In genomic region chr19:19822148-19822429, GRCh38 we compare ENCODE assay signal across 8 cellular contexts. TPM values are rescaled to one million over a fixed set of nuclear protein-coding genes. Genes with fewer than 3 reads are reported as not detected.
DNase-seq lines count a peak whose midpoint lies in the region; ATAC-seq and TF ChIP-seq lines count a peak whose summit lies in the region.

No MANE protein-coding gene starts in this region.

- CTCF ChIA-PET in BJ (lab: Yijun Ruan, JAX), result interaction anchor here (0.6 kb wide), 1 partner anchor 38 kb away, joined by 3 read pairs; no protein-coding TSS in a partner anchor

- H3K4me3 ChIP-seq in BJ (ENCODE audit: low read depth, low read length), result peak overlapping the region; percentile 56

- H3K4me1 Mint-ChIP-seq in dendritic cell treated with granulocyte-macrophage colony-stimulating factor and Interleukin-4, amounts not matched to agents 40 ng/mL and 50 ng/mL, for 4 days (ENCODE audit: low read depth), result peaks cover 8% of the 10 kb centered on the region
- peaks cover 4 to 43% (median 34%) of the 10 kb centered on the region in 4 donors for H3K4me1 Mint-ChIP-seq in naive thymus-derived CD8-positive, alpha-beta T cell

- intact Hi-C loops in dendritic cell treated with granulocyte-macrophage colony-stimulating factor and Interleukin-4, amounts not matched to agents 40 ng/mL and 50 ng/mL, for 4 days (cut with micrococcal nuclease), result loop anchor here (5.0 kb wide), 2 partner anchors 45 to 160 kb away; partner anchors contain the start of genes ATP13A1 and ZNF253

- no peaks in the 10 kb centered on the region for H3K27me3 ChIP-seq in BJ (ENCODE audit: control insufficient read depth, insufficient read depth, low read length)

- no peak for ATAC-seq in naive thymus-derived CD8-positive, alpha-beta T cell
- no peak for ATAC-seq in HG02840 (IDR thresholded peaks at IDR 0.05; ENCODE audit: low FRiP score, unreplicated experiment)
- no peak for ATAC-seq in HG03108 (IDR thresholded peaks at IDR 0.05; ENCODE audit: unreplicated experiment)
- ATAC-seq in GM21737 (IDR thresholded peaks at IDR 0.05; ENCODE audit: unreplicated experiment), result no peak

- no peak for DNase-seq in BJ (ENCODE audit: low read depth)
- peak; percentile 25 for DNase-seq in NCI-H146 (lab: John Stamatoyannopoulos, UW)
- DNase-seq in naive thymus-derived CD8-positive, alpha-beta T cell, result no peak
- no peak for DNase-seq in AG08396 (ENCODE audit: low spot score)

- H3K27me3 Mint-ChIP-seq in dendritic cell treated with granulocyte-macrophage colony-stimulating factor and Interleukin-4, amounts not matched to agents 40 ng/mL and 50 ng/mL, for 4 days, result no peaks in the 10 kb centered on the region
- no peaks in the 10 kb centered on the region for H3K27me3 Mint-ChIP-seq in naive thymus-derived CD8-positive, alpha-beta T cell

- no peaks in the 10 kb centered on the region for H3K36me3 ChIP-seq in BJ (ENCODE audit: control insufficient read depth, insufficient read depth, low read length)

- peaks cover 74% of the 10 kb centered on the region for H3K9me3 Mint-ChIP-seq in dendritic cell treated with granulocyte-macrophage colony-stimulating factor and Interleukin-4, amounts not matched to agents 40 ng/mL and 50 ng/mL, for 4 days
- peaks cover 0 to 41% (median 15%) of the 10 kb centered on the region in 9 donors for H3K9me3 Mint-ChIP-seq in naive thymus-derived CD8-positive, alpha-beta T cell

- peak overlapping the region; percentile 98 for H3K27ac Mint-ChIP-seq in dendritic cell treated with granulocyte-macrophage colony-stimulating factor and Interleukin-4, amounts not matched to agents 40 ng/mL and 50 ng/mL, for 4 days
- peak overlapping the region; percentile 98 to 100 (median 100) for H3K27ac Mint-ChIP-seq in naive thymus-derived CD8-positive, alpha-beta T cell

- H3K36me3 Mint-ChIP-seq in dendritic cell treated with granulocyte-macrophage colony-stimulating factor and Interleukin-4, amounts not matched to agents 40 ng/mL and 50 ng/mL, for 4 days (ENCODE audit: low read depth), result peaks cover 47% of the 10 kb centered on the region
- H3K36me3 Mint-ChIP-seq in naive thymus-derived CD8-positive, alpha-beta T cell, result peaks cover 29 to 40% (median 30%) of the 10 kb centered on the region in 3 donors

- TF ChIP-seq CTCF in BJ (IDR thresholded peaks at IDR 0.05; ENCODE audit: insufficient read depth, low read depth, low read length), result no peak

- peak overlapping the region; percentile 76 for H3K4me3 Mint-ChIP-seq in dendritic cell treated with granulocyte-macrophage colony-stimulating factor and Interleukin-4, amounts not matched to agents 40 ng/mL and 50 ng/mL, for 4 days
- peak overlapping the region; percentile 99 to 100 (median 100) for H3K4me3 Mint-ChIP-seq in naive thymus-derived CD8-positive, alpha-beta T cell

- POLR2A ChIA-PET in BJ (lab: Charles Lee), result interaction anchor here (0.9 to 1.8 kb wide), 3 partner anchors 43 to 89 kb away, joined by 3 to 5 read pairs (median 4); partner anchors contain the start of genes ZNF14 and ZNF253
- POLR2A ChIA-PET in naive thymus-derived CD8-positive, alpha-beta T cell (lab: Charles Lee), result interaction anchor here (0.6 to 6.3 kb wide), 22 partner anchors 8 to 743 kb away, joined by 3 to 136 read pairs (median 6); partner anchors contain the start of genes ATP13A1, NDUFA13, TSSK6 and ZNF101

RNA-seq across cellular contexts. Expression of gene ZNF506, which starts 0.5 kb away (rescaled TPM):
- polyA plus RNA-seq in BJ (2011; rRNA removed), result 3.9 and 7.2 TPM in 2 replicates
- polyA minus RNA-seq in BJ (2011; rRNA and poly(A)+ RNA removed), result 5.8 and 8.9 TPM in 2 replicates
- total RNA-seq in naive thymus-derived CD8-positive, alpha-beta T cell, result 10 to 100 TPM; 85.5 to 98.7 TPM
- polyA plus RNA-seq in naive thymus-derived CD8-positive, alpha-beta T cell, result 10 to 100 TPM; 23.4 to 29.6 (median 27.8) TPM

RNA-seq across cellular contexts. Expression of gene ZNF253, which starts 43.6 kb away (rescaled TPM):
- 0.67 and 1.6 TPM in 2 replicates for polyA plus RNA-seq in BJ (2011; rRNA removed)
- polyA minus RNA-seq in BJ (2011; rRNA and poly(A)+ RNA removed), result 0.47 and 1.0 TPM in 2 replicates
- total RNA-seq in naive thymus-derived CD8-positive, alpha-beta T cell, result 10 to 100 TPM; 36.8 to 37.5 TPM
- polyA plus RNA-seq in naive thymus-derived CD8-positive, alpha-beta T cell, result 1 to 10 TPM; 7.1 to 9.4 (median 8.9) TPM
